ENCODE assay signal across 8 cellular contexts in the genomic region with DNA sequence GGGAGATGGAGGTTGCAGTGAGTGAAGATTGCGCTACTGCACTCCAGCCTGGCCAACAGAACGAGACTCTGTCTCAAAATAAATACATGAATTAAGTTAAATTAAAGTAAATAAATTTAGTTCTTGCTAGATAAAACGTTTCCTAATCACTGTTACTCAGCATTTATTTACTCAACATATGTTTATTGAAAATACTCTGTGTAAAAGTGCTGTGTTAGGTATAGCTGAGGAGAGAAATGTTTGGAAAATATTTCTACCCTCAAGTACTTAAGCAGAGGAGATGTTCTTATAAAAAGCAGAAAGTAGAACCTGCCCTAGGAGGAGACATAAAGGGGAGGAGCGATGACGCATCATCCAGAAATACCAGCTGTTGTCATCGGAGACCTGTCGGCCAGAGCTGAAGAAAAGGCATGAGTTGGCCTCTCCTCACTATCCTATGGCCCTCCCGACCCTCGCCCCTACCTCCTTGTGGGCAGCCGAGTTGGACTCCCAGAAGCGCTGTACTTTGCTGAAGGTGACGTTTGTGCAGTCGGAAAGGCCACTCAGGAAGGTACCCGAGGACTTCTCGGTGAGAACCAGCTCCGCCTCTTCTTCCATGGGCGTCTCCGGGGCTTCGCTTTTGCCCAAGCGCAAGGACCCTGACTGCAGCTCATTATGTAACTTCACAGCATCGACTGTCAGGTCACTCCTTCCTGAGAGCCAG. TPM values are rescaled to one million over a fixed set of nuclear protein-coding genes. Genes with fewer than 3 reads are reported as not detected.
A peak's percentile ranks its signal among the peaks of the same experiment; 100 is the strongest.
DNase-seq lines count a peak whose midpoint lies in the region; ATAC-seq and TF ChIP-seq lines count a peak whose summit lies in the region.

No MANE protein-coding gene starts in this region.

- peak overlapping the region; percentile 96 for H3K4me3 Mint-ChIP-seq in natural killer cell

- ATAC-seq in esophagus mucosa (peak; percentile 75), natural killer cell (peak in 1 of 3 donors; percentile 8), GM21423 (IDR thresholded peaks at IDR 0.05; ENCODE audit: unreplicated experiment) (no peak)

- no peaks in the 10 kb centered on the region for H3K9me3 Mint-ChIP-seq in natural killer cell

- H3K4me1 Mint-ChIP-seq in natural killer cell = peaks cover 14 to 15% of the 10 kb centered on the region in 2 donors

- peak; percentile 55 for DNase-seq in activated naive CD4-positive, alpha-beta T cell treated with Interleukin-2 at 50 U/mL for 16 hours
- no peak for DNase-seq in activated naive CD4-positive, alpha-beta T cell (lab: John Stamatoyannopoulos, UW)
- DNase-seq in NAMALWA (ENCODE audit: low spot score) (peak; percentile 76), natural killer cell (peak; percentile 25), GM13976 (ENCODE audit: low spot score) (no peak)
- DNase-seq in activated CD4-positive, alpha-beta T cell treated with anti-CD3 and anti-CD28 coated beads for 48 hours = peak; percentile 54

- peak overlapping the region; percentile 91 to 97 for H3K27ac Mint-ChIP-seq in natural killer cell

- H3K27me3 Mint-ChIP-seq in natural killer cell (ENCODE audit: low read depth in 2 of 2) = no peaks in the 10 kb centered on the region

- intact Hi-C loops in natural killer cell (cut with micrococcal nuclease) = loop anchor here (1.0 to 10.0 kb wide), 4 partner anchors 15 to 99 kb away; a partner anchor contains a TSS

- in situ Hi-C loops in GM13976 (cut with MboI; ENCODE audit: low sequenced_read_pairs, unreplicated experiment) = no loop called here

- H3K36me3 Mint-ChIP-seq in natural killer cell = no peaks in the 10 kb centered on the region

- TF ChIP-seq CTCF in natural killer cell (IDR thresholded peaks at IDR 0.05) (no peak), GM13976 (IDR thresholded peaks at IDR 0.05; ENCODE audit: borderline replicate concordance, control extremely low read depth, extremely low read depth, insufficient read depth, missing control alignments) (no peak)

RNA-seq across cellular contexts. Expression of a gene that starts 1.1 kb away (rescaled TPM):
- total RNA-seq in esophagus mucosa (25.8 TPM), natural killer cell (100 to 1,000 TPM in 1 of 3 donors, 10 to 100 TPM in 2; 60.1 to 234 (median 79.2) TPM)

RNA-seq across cellular contexts. Expression of a gene that starts 26.0 kb away (rescaled TPM):
- total RNA-seq in esophagus mucosa = 324 TPM
- 100 to 1,000 TPM in 1 of 3 donors, 10 to 100 TPM in 2; 92.6 to 104 (median 96.0) TPM for total RNA-seq in natural killer cell

RNA-seq across cellular contexts. Expression of a gene that starts 45.8 kb away (rescaled TPM):
- 30.8 TPM for total RNA-seq in esophagus mucosa
- 10 to 100 TPM; 36.9 to 44.4 (median 37.6) TPM for total RNA-seq in natural killer cell

RNA-seq across cellular contexts. Expression of a gene that starts 46.0 kb away (rescaled TPM):
- total RNA-seq in esophagus mucosa (23.0 TPM), natural killer cell (10 to 100 TPM; 11.3 to 18.7 (median 12.7) TPM)

Comparison
In these comparisons a context has a peak if more than half of its experiments do, and no peak if none do; other contexts are left out.
1. DNase-seq: peak in activated naive CD4-positive, alpha-beta T cell treated with Interleukin-2 at 50 U/mL for 16 hours (single experiment), NAMALWA (single experiment), activated CD4-positive, alpha-beta T cell treated with anti-CD3 and anti-CD28 coated beads for 48 hours (single experiment) and natural killer cell (single experiment); none in activated naive CD4-positive, alpha-beta T cell (0 of 4) and GM13976 (single experiment).